Comparison of ENCODE assay signal across 8 cellular contexts in genomic region chr18:24514439-24514838, GRCh38. TPM values are rescaled to one million over a fixed set of nuclear protein-coding genes. Genes with fewer than 3 reads are reported as not detected.
A peak's percentile ranks its signal among the peaks of the same experiment; 100 is the strongest.
DNase-seq lines count a peak whose midpoint lies in the region; ATAC-seq, FAIRE-seq and TF ChIP-seq lines count a peak whose summit lies in the region.

No MANE protein-coding gene starts in this region.

- H3K9ac ChIP-seq in NT2/D1 (ENCODE audit: insufficient read length, low read depth), result no peak overlapping the region

- H3K27ac ChIP-seq in breast epithelium (no peak overlapping the region), small intestine (ENCODE audit: low read depth in 1 of 2, low read length in 1 of 2) (no peak overlapping the region)

- POLR2A ChIA-PET in MCF 10A (lab: Yijun Ruan, JAX), result no interaction called here
- POLR2A ChIA-PET in activated CD4-positive, alpha-beta memory T cell treated with anti-CD3 and anti-CD28 coated beads for 36 hours (lab: Charles Lee), result no interaction called here

- ATAC-seq in HG02759 (IDR thresholded peaks at IDR 0.05; ENCODE audit: unreplicated experiment), result peak; percentile 88

- CTCF ChIA-PET in MCF 10A (lab: Yijun Ruan, JAX), result interaction anchor here (0.6 to 2.2 kb wide), 14 partner anchors 9 to 1980 kb away, joined by 3 to 10 read pairs (median 4); no protein-coding TSS in a partner anchor
- CTCF ChIA-PET in activated CD4-positive, alpha-beta memory T cell treated with anti-CD3 and anti-CD28 coated beads for 36 hours (lab: Charles Lee), result interaction anchor here (0.6 to 3.7 kb wide), 21 partner anchors 8 to 254 kb away, joined by 3 to 30 read pairs (median 4); no protein-coding TSS in a partner anchor

- H3K4me1 ChIP-seq in breast epithelium, result no peaks in the 10 kb centered on the region
- H3K4me1 ChIP-seq in NT2/D1 (ENCODE audit: insufficient read depth, insufficient read length), result no peaks in the 10 kb centered on the region
- H3K4me1 ChIP-seq in small intestine (ENCODE audit: control insufficient read depth in 2 of 2, insufficient read depth in 1 of 2, low read depth in 1 of 2, low read length in 1 of 2), result no peaks in the 10 kb centered on the region

- no peak for FAIRE-seq in small intestine (lab: Jason Lieb, UNC)

- TF ChIP-seq POLR2A in breast epithelium (IDR thresholded peaks at IDR 0.05), result no peak

- H3K27me3 ChIP-seq in breast epithelium (no peaks in the 10 kb centered on the region), NT2/D1 (ENCODE audit: insufficient read depth, insufficient read length) (no peaks in the 10 kb centered on the region), small intestine (ENCODE audit: control insufficient read depth in 2 of 2, insufficient read depth in 2 of 2, low read length in 2 of 2) (no peaks in the 10 kb centered on the region)

- no peak overlapping the region for H3K27ac Mint-ChIP-seq in MCF 10A (ENCODE audit: low read depth, unreplicated experiment)
- no peak overlapping the region for H3K27ac Mint-ChIP-seq in activated CD4-positive, alpha-beta memory T cell treated with anti-CD3 and anti-CD28 coated beads for 36 hours

- no peaks in the 10 kb centered on the region for H3K36me3 Mint-ChIP-seq in MCF 10A (ENCODE audit: insufficient read depth, unreplicated experiment)
- no peaks in the 10 kb centered on the region for H3K36me3 Mint-ChIP-seq in activated CD4-positive, alpha-beta memory T cell treated with anti-CD3 and anti-CD28 coated beads for 36 hours

- WGBS in small intestine, 3 donors, result 60 to 65% (median 65%) methylated on average over 2 of the region's 2 CpGs

- DNase-seq in MCF 10A (ENCODE audit: unreplicated experiment), result peak; percentile 65
- DNase-seq in breast epithelium (ENCODE audit: low spot score in 2 of 2), result no peak
- DNase-seq in NT2/D1 (ENCODE audit: low read depth, low spot score), result peak; percentile 36
- peak; percentile 40 for DNase-seq in epithelial cell of proximal tubule (ENCODE audit: low read depth)
- peak; percentile 22 for DNase-seq in small intestine
- no peak for DNase-seq in activated CD4-positive, alpha-beta memory T cell treated with anti-CD3 and anti-CD28 coated beads for 36 hours
- no peak for DNase-seq in effector CD4-positive, alpha-beta T cell

- H3K4me3 ChIP-seq in breast epithelium, result no peak overlapping the region
- H3K4me3 ChIP-seq in NT2/D1 (ENCODE audit: insufficient read length, low read depth), result no peak overlapping the region
- H3K4me3 ChIP-seq in epithelial cell of proximal tubule (ENCODE audit: low read depth, low read length), result no peak overlapping the region
- H3K4me3 ChIP-seq in small intestine (ENCODE audit: low read depth in 1 of 2, low read length in 2 of 2), result no peak overlapping the region

- BruUV-seq in MCF 10A (replicated peaks; lab: Mats Ljungman, UMichigan), result no TSS peak

- H3K4me3 Mint-ChIP-seq in MCF 10A (ENCODE audit: unreplicated experiment), result no peak overlapping the region
- no peak overlapping the region for H3K4me3 Mint-ChIP-seq in activated CD4-positive, alpha-beta memory T cell treated with anti-CD3 and anti-CD28 coated beads for 36 hours

- TF ChIP-seq CTCF in MCF 10A (IDR thresholded peaks at IDR 0.05; ENCODE audit: unreplicated experiment) (peak; percentile 37), breast epithelium (IDR thresholded peaks at IDR 0.05) (no peak), epithelial cell of proximal tubule (conservative IDR thresholded peaks at IDR 0.05; ENCODE audit: low read depth, low read length) (peak; percentile 65)

- no peaks in the 10 kb centered on the region for H3K27me3 Mint-ChIP-seq in MCF 10A (ENCODE audit: insufficient read depth, unreplicated experiment)
- H3K27me3 Mint-ChIP-seq in activated CD4-positive, alpha-beta memory T cell treated with anti-CD3 and anti-CD28 coated beads for 36 hours, result peaks cover 1% of the 10 kb centered on the region

- H3K4me1 Mint-ChIP-seq in MCF 10A (ENCODE audit: insufficient read depth, unreplicated experiment), result no peaks in the 10 kb centered on the region
- no peaks in the 10 kb centered on the region for H3K4me1 Mint-ChIP-seq in activated CD4-positive, alpha-beta memory T cell treated with anti-CD3 and anti-CD28 coated beads for 36 hours (ENCODE audit: low read depth)

- H3K9me3 ChIP-seq in breast epithelium, result no peaks in the 10 kb centered on the region
- H3K9me3 ChIP-seq in NT2/D1 (ENCODE audit: insufficient read depth, low read length), result no peaks in the 10 kb centered on the region
- no peaks in the 10 kb centered on the region for H3K9me3 ChIP-seq in small intestine (ENCODE audit: control insufficient read depth, low read depth)

- H3K9me3 Mint-ChIP-seq in MCF 10A (ENCODE audit: unreplicated experiment), result no peaks in the 10 kb centered on the region
- no peaks in the 10 kb centered on the region for H3K9me3 Mint-ChIP-seq in activated CD4-positive, alpha-beta memory T cell treated with anti-CD3 and anti-CD28 coated beads for 36 hours

- H3K36me3 ChIP-seq in breast epithelium (no peaks in the 10 kb centered on the region), NT2/D1 (ENCODE audit: insufficient read depth, insufficient read length, low read length) (no peaks in the 10 kb centered on the region), small intestine (ENCODE audit: control insufficient read depth in 2 of 2, insufficient read depth in 2 of 2, low read length in 2 of 2) (no peaks in the 10 kb centered on the region)

- intact Hi-C loops in MCF 10A (cut with micrococcal nuclease) (no loop called here), breast epithelium (cut with DNase I; ENCODE audit: low total_unique reads) (no loop called here)
- intact Hi-C loops in activated CD4-positive, alpha-beta memory T cell treated with anti-CD3 and anti-CD28 coated beads for 36 hours (cut with micrococcal nuclease), result no loop called here

RNA-seq across cellular contexts. Expression of gene HRH4, which starts 54.0 kb away (rescaled TPM):
- total RNA-seq in MCF 10A (2022), result 0.10 and 0.16 TPM in 2 replicates
- total RNA-seq in breast epithelium, result under 1 TPM in 2 of 3 donors, not detected in 1; 0.16 to 0.29 TPM
- total RNA-seq in epithelial cell of proximal tubule, result 0.12 TPM in 1 of 2 replicates, not detected in the other
- polyA plus RNA-seq in small intestine, result not detected
- under 1 TPM; 0.43 to 0.65 TPM for total RNA-seq in activated CD4-positive, alpha-beta memory T cell treated with anti-CD3 and anti-CD28 coated beads for 36 hours

Comparison
In these comparisons a context has a peak if more than half of its experiments do, and no peak if none do; other contexts are left out.
1. DNase-seq: peak in MCF 10A (single experiment), NT2/D1 (single experiment), epithelial cell of proximal tubule (single experiment) and small intestine (single experiment); none in breast epithelium (0 of 2), activated CD4-positive, alpha-beta memory T cell treated with anti-CD3 and anti-CD28 coated beads for 36 hours (single experiment) and effector CD4-positive, alpha-beta T cell (single experiment).
2. CTCF ChIP-seq: peak in MCF 10A (single experiment) and epithelial cell of proximal tubule (single experiment); none in breast epithelium (0 of 3).